8 cellular contexts compared by ENCODE assay signal in genomic region chr6:26550250-26550993, GRCh38.
A peak's percentile ranks its signal among the peaks of the same experiment; 100 is the strongest.
DNase-seq lines count a peak whose midpoint lies in the region; ATAC-seq and TF ChIP-seq lines count a peak whose summit lies in the region.

No MANE protein-coding gene starts in this region.

- TF ChIP-seq CTCF in HL-60 (IDR thresholded peaks at IDR 0.05; ENCODE audit: insufficient read depth, low read length) (no peak), RWPE2 (IDR thresholded peaks at IDR 0.05; ENCODE audit: poor library complexity, severe bottlenecking) (no peak)

- H3K4me3 ChIP-seq in HL-60 (replicated peaks; ENCODE audit: insufficient read depth, low read length) (peak overlapping the region; percentile 66), RWPE2 (ENCODE audit: severe bottlenecking) (peak overlapping the region; percentile 32), iPS DF 6.9 (ENCODE audit: low read length) (peak overlapping the region; percentile 40; the same call in 1 of the 2 replicates), skin epidermis (peak overlapping the region; percentile 28 to 58 (median 44))

- DNase-seq in DMS 273 (lab: John Stamatoyannopoulos, UW; ENCODE audit: unreplicated experiment) (peak; percentile 89), HL-60 (ENCODE audit: low read depth in 1 of 2, low spot score in 1 of 2) (peak in 1 of 2 experiments; percentile 42), RWPE2 (ENCODE audit: low spot score) (no peak), iPS DF 6.9 (ENCODE audit: low read depth, low spot score) (no peak), hippocampal formation (lab: John Stamatoyannopoulos, UW) (no peak)
- peak; percentile 72 for DNase-seq in activated naive CD8-positive, alpha-beta T cell treated with anti-CD3 and anti-CD28 coated beads, Interleukin-2, amount 50 U/mL, for 24 hours

- H3K27me3 Mint-ChIP-seq in activated naive CD8-positive, alpha-beta T cell treated with anti-CD3 and anti-CD28 coated beads, Interleukin-2, amount 50 U/mL, for 24 hours: no peaks in the 10 kb centered on the region

- H3K36me3 Mint-ChIP-seq in activated naive CD8-positive, alpha-beta T cell treated with anti-CD3 and anti-CD28 coated beads, Interleukin-2, amount 50 U/mL, for 24 hours (ENCODE audit: low read depth): peaks cover 13% of the 10 kb centered on the region

- no peaks in the 10 kb centered on the region for H3K9me3 Mint-ChIP-seq in activated naive CD8-positive, alpha-beta T cell treated with anti-CD3 and anti-CD28 coated beads, Interleukin-2, amount 50 U/mL, for 24 hours

- peak; percentile 53 for ATAC-seq in RWPE2 (ENCODE audit: low read depth)
- peak; percentile 31 for ATAC-seq in activated naive CD8-positive, alpha-beta T cell treated with anti-CD3 and anti-CD28 coated beads, Interleukin-2, amount 50 U/mL, for 24 hours
- ATAC-seq in GM21360 (IDR thresholded peaks at IDR 0.05; ENCODE audit: unreplicated experiment): no peak

- peak overlapping the region; percentile 89 for H3K27ac Mint-ChIP-seq in activated naive CD8-positive, alpha-beta T cell treated with anti-CD3 and anti-CD28 coated beads, Interleukin-2, amount 50 U/mL, for 24 hours

- peaks cover 6% of the 10 kb centered on the region for H3K36me3 ChIP-seq in RWPE2 (ENCODE audit: low read depth)
- no peaks in the 10 kb centered on the region for H3K36me3 ChIP-seq in iPS DF 6.9 (ENCODE audit: control insufficient read depth, insufficient read depth, low read length)

- peaks cover 21% of the 10 kb centered on the region for H3K4me1 Mint-ChIP-seq in activated naive CD8-positive, alpha-beta T cell treated with anti-CD3 and anti-CD28 coated beads, Interleukin-2, amount 50 U/mL, for 24 hours

- H3K27me3 ChIP-seq in HL-60 (ENCODE audit: insufficient read depth, poor library complexity, severe bottlenecking): no peaks in the 10 kb centered on the region
- H3K27me3 ChIP-seq in RWPE2 (ENCODE audit: insufficient read depth, poor library complexity, severe bottlenecking): no peaks in the 10 kb centered on the region
- H3K27me3 ChIP-seq in iPS DF 6.9 (ENCODE audit: control insufficient read depth, insufficient read depth, low read length): no peaks in the 10 kb centered on the region

- no peaks in the 10 kb centered on the region for H3K9me3 ChIP-seq in RWPE2 (ENCODE audit: severe bottlenecking)
- H3K9me3 ChIP-seq in iPS DF 6.9 (ENCODE audit: control insufficient read depth, insufficient read depth, low read length): no peaks in the 10 kb centered on the region

- no peaks in the 10 kb centered on the region for H3K4me1 ChIP-seq in RWPE2 (ENCODE audit: insufficient read depth, poor library complexity, severe bottlenecking)
- H3K4me1 ChIP-seq in iPS DF 6.9 (ENCODE audit: control insufficient read depth, insufficient read depth, low read length): no peaks in the 10 kb centered on the region

- H3K27ac ChIP-seq in HL-60 (replicated peaks) (no peak overlapping the region), RWPE2 (ENCODE audit: poor library complexity, severe bottlenecking) (no peak overlapping the region), iPS DF 6.9 (ENCODE audit: low read length) (no peak overlapping the region), skin epidermis (peak overlapping the region in 9 of 21 experiments; percentile 14 to 76 (median 35))

- H3K4me3 Mint-ChIP-seq in activated naive CD8-positive, alpha-beta T cell treated with anti-CD3 and anti-CD28 coated beads, Interleukin-2, amount 50 U/mL, for 24 hours: no peak overlapping the region

- WGBS in iPS DF 6.9 (ENCODE audit: insufficient coverage, insufficient read length): no CpG with 5 or more reads among the region's 42 CpGs

Comparison
In these comparisons a context has a peak if more than half of its experiments do, and no peak if none do; other contexts are left out.
1. DNase-seq: peak in DMS 273 (single experiment) and activated naive CD8-positive, alpha-beta T cell treated with anti-CD3 and anti-CD28 coated beads, Interleukin-2, amount 50 U/mL, for 24 hours (single experiment); none in RWPE2 (single experiment), iPS DF 6.9 (single experiment) and hippocampal formation (0 of 2).
2. Peak in every context shown above with its lines, with median percentiles within 50 percentile points of each other: H3K4me3 ChIP-seq.